ENCODE assay signal across 28 cellular contexts in genomic region chr11:38795027-38795426, GRCh38.
"Had no signal": no experiment of that assay in that cellular context is flagged by ENCODE, and none has a peak within 500 bp of the region (broad histone marks: within the 10 kb centered on the region; RNA-seq: fewer than 3 reads in every experiment).

No MANE protein-coding gene starts in this region.

- H3K4me3 ChIP-seq: colonic mucosa, coronary artery, dorsolateral prefrontal cortex, esophagus muscularis mucosa, esophagus squamous epithelium, gastrocnemius medialis, gastroesophageal sphincter, heart left ventricle, heart right ventricle had no signal

- H3K9me3 ChIP-seq: colonic mucosa, esophagus muscularis mucosa, esophagus squamous epithelium, gastrocnemius medialis, gastroesophageal sphincter, heart left ventricle, heart right ventricle had no signal

- H3K27me3 ChIP-seq: colonic mucosa, dorsolateral prefrontal cortex, esophagus muscularis mucosa, esophagus squamous epithelium, foreskin keratinocyte, gastrocnemius medialis, gastroesophageal sphincter, heart left ventricle, heart right ventricle had no signal

- ATAC-seq: effector memory CD8-positive, alpha-beta T cell; esophagus mucosa; foreskin keratinocyte; gastrocnemius medialis; gastroesophageal sphincter; heart left ventricle; heart right ventricle had no signal

- DNase-seq: colonic mucosa; cortex of kidney; dermis blood vessel endothelial cell; dorsolateral prefrontal cortex; effector CD4-positive, alpha-beta T cell; effector CD8-positive, alpha-beta T cell; effector memory CD4-positive, alpha-beta T cell; effector memory CD8-positive, alpha-beta T cell; endodermal cell; erythroblast; esophagus squamous epithelium; foreskin fibroblast; foreskin keratinocyte; foreskin melanocyte; gastrocnemius medialis; glutamatergic neuron; head of caudate nucleus; heart left ventricle; heart right ventricle had no signal

- FAIRE-seq: colon, endometrium, endothelial cell of umbilical vein, frontal cortex had no signal

- H3K36me3 ChIP-seq: colonic mucosa, esophagus muscularis mucosa, esophagus squamous epithelium, gastrocnemius medialis, gastroesophageal sphincter, heart left ventricle, heart right ventricle had no signal

- H3K4me1 ChIP-seq: colonic mucosa, esophagus muscularis mucosa, esophagus squamous epithelium, foreskin keratinocyte, gastrocnemius medialis, gastroesophageal sphincter, heart left ventricle, heart right ventricle had no signal

- H3K27ac ChIP-seq: colonic mucosa, coronary artery, dorsolateral prefrontal cortex, epithelial cell of prostate, esophagus muscularis mucosa, esophagus squamous epithelium, foreskin keratinocyte, gastrocnemius medialis, gastroesophageal sphincter, heart left ventricle, heart right ventricle had no signal
